ENCODE assay signal across 21 cellular contexts in the genomic region with DNA sequence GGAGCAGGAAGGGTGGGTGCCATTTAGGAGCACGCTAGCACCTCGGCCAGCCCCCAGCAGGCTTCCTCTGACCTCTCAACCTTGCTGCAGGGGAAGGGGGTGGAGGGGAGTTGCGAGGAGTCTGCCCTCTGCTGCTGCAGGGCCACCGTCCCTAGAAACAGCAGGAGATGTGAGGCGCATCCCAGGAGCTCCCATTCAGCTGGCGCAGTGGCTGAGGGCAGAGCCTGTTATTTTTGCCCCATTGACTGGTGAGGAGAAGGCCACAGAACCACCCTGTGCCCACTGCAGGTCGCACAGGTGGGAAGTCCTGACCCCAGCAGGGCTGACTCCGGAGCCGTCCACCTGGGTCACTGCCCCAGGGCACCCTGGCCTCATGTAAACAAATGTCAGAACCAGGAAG. TPM values are rescaled to one million over a fixed set of nuclear protein-coding genes. Genes with fewer than 3 reads are reported as not detected.
DNase-seq lines count a peak whose midpoint lies in the region; ATAC-seq, FAIRE-seq and TF ChIP-seq lines count a peak whose summit lies in the region.
"Had no signal": no experiment of that assay in that cellular context is flagged by ENCODE, and none has a peak within 500 bp of the region (broad histone marks: within the 10 kb centered on the region; RNA-seq: fewer than 3 reads in every experiment).

No MANE protein-coding gene starts in this region.

- FAIRE-seq in H1 (lab: Jason Lieb, UNC): no peak
- FAIRE-seq: A204.1, GM19239, H54 had no signal

- no peak overlapping the region for H3K18ac ChIP-seq in H1 (ENCODE audit: extremely low read depth, low read length)

- no peak overlapping the region for H2BK120ac ChIP-seq in H1 (replicated peaks; ENCODE audit: low read depth, low read length)

- H3K27me3 ChIP-seq in heart left ventricle (peaks cover 0 to 17% (median 0%) of the 10 kb centered on the region in 9 donors), H1 (replicated peaks in 1 of 4; ENCODE audit: control insufficient read depth in 3 of 4, extremely low read depth in 1 of 4, insufficient read depth in 3 of 4, low read length in 3 of 4) (no peaks in the 10 kb centered on the region; a peak in 1 of 7 replicates), lower lobe of right lung (ENCODE audit: low read depth) (peaks cover 14% of the 10 kb centered on the region), upper lobe of right lung (peaks cover 6% of the 10 kb centered on the region), body of pancreas (no peaks in the 10 kb centered on the region)

- CTCF ChIA-PET in H1 (lab: Charles Lee; ENCODE audit: partially characterized antibody): interaction anchor here (0.9 to 1.0 kb wide), 2 partner anchors 16 to 27 kb away, joined by 3 to 4 read pairs; no protein-coding TSS in a partner anchor

- H3K56ac ChIP-seq in H1 (replicated peaks; ENCODE audit: insufficient read length, low read depth, low read length): no peak overlapping the region

- no peak overlapping the region for H2BK20ac ChIP-seq in H1 (ENCODE audit: low read length)

- H3K36me3 ChIP-seq in heart left ventricle (no peaks in the 10 kb centered on the region), H1 (ENCODE audit: control insufficient read depth in 2 of 4, insufficient read depth in 4 of 4, low read length in 3 of 4) (no peaks in the 10 kb centered on the region), lower lobe of right lung (no peaks in the 10 kb centered on the region), upper lobe of right lung (no peaks in the 10 kb centered on the region), body of pancreas (replicated peaks in 1 of 2; ENCODE audit: insufficient read depth in 1 of 2, low read depth in 2 of 2) (no peaks in the 10 kb centered on the region)

- TF ChIP-seq POLR2A in heart left ventricle (IDR thresholded peaks at IDR 0.05) (no peak), H1 (IDR thresholded peaks at IDR 0.05; ENCODE audit: control extremely low read depth in 1 of 2, low read depth in 2 of 2, low read length in 2 of 2) (no peak), body of pancreas (IDR thresholded peaks at IDR 0.05) (no peak)

- H4K8ac ChIP-seq in H1 (ENCODE audit: extremely low read depth, insufficient read depth, low read length): peak overlapping the region; percentile 25; the same call in 1 of the 2 replicates

- H3K4me1 ChIP-seq in heart left ventricle (no peaks in the 10 kb centered on the region), H1 (replicated peaks in 1 of 4; ENCODE audit: control insufficient read depth in 3 of 4, insufficient read depth in 4 of 4, low read length in 3 of 4) (no peaks in the 10 kb centered on the region), lower lobe of right lung (no peaks in the 10 kb centered on the region), upper lobe of right lung (no peaks in the 10 kb centered on the region), body of pancreas (no peaks in the 10 kb centered on the region)

- no peak overlapping the region for H3K27ac ChIP-seq in heart left ventricle
- no peak overlapping the region for H3K27ac ChIP-seq in H1 (ENCODE audit: low read depth, low read length)
- no peak overlapping the region for H3K27ac ChIP-seq in lower lobe of right lung
- no peak overlapping the region for H3K27ac ChIP-seq in upper lobe of right lung
- no peak overlapping the region for H3K27ac ChIP-seq in body of pancreas
- H3K27ac ChIP-seq: PC-9 had no signal

- H4K20me1 ChIP-seq in H1 (replicated peaks in 1 of 2; ENCODE audit: control insufficient read depth in 1 of 2, insufficient read depth in 2 of 2, low read length in 2 of 2): peaks cover 0 to 2% of the 10 kb centered on the region in 2 experiments

- H3K9me3 ChIP-seq in heart left ventricle (peaks cover 0 to 11% (median 0%) of the 10 kb centered on the region in 12 donors), H1 (ENCODE audit: insufficient read depth in 2 of 2, low read depth in 1 of 2, low read length in 1 of 2) (peaks cover 10 to 11% of the 10 kb centered on the region in 2 experiments; a peak in 3 of 4 replicates), lower lobe of right lung (no peaks in the 10 kb centered on the region), upper lobe of right lung (no peaks in the 10 kb centered on the region), body of pancreas (no peaks in the 10 kb centered on the region)

- no peaks in the 10 kb centered on the region for H3K79me1 ChIP-seq in H1 (ENCODE audit: low read depth, low read length)

- H4K91ac ChIP-seq in H1 (replicated peaks; ENCODE audit: insufficient read length, low read length): no peak overlapping the region

- H3K79me2 ChIP-seq in H1 (ENCODE audit: control insufficient read depth in 1 of 2, insufficient read depth in 2 of 2, low read length in 2 of 2): no peaks in the 10 kb centered on the region

- no peaks in the 10 kb centered on the region for H3K23me2 ChIP-seq in H1 (ENCODE audit: low read depth, low read length)

- ATAC-seq in left ventricle myocardium superior (no peak), heart left ventricle (no peak), lower lobe of right lung (no peak), upper lobe of right lung (no peak), HG02642 (IDR thresholded peaks at IDR 0.05; ENCODE audit: poor library complexity, unreplicated experiment) (no peak), body of pancreas (no peak)

- no peak for TF ChIP-seq EP300 in H1 (IDR thresholded peaks at IDR 0.05; ENCODE audit: borderline replicate concordance in 1 of 2, low read depth in 2 of 2, low read length in 2 of 2)

- H2BK5ac ChIP-seq in H1 (ENCODE audit: low read depth, low read length): no peak overlapping the region

- H2BK12ac ChIP-seq in H1 (ENCODE audit: low read depth, low read length): no peak overlapping the region

- H4K5ac ChIP-seq in H1 (ENCODE audit: insufficient read length, low read depth, low read length): no peak overlapping the region

- no peak overlapping the region for H2AK5ac ChIP-seq in H1 (ENCODE audit: low read depth, low read length)

- intact Hi-C loops in left ventricle myocardium superior (cut with micrococcal nuclease) (no loop called here), heart left ventricle (cut with DNase I) (no loop called here), lower lobe of right lung (cut with DNase I) (no loop called here), upper lobe of right lung (cut with DNase I) (no loop called here), body of pancreas (cut with DNase I) (no loop called here)

- no peak overlapping the region for H3K9ac ChIP-seq in H1 (replicated peaks in 1 of 4; ENCODE audit: extremely low read depth in 1 of 4, low read depth in 3 of 4, low read length in 3 of 4)

- no peak overlapping the region for H3K4me2 ChIP-seq in H1 (ENCODE audit: insufficient read depth in 1 of 2, low read depth in 2 of 2, low read length in 2 of 2)
- H3K4me2 ChIP-seq: PC-9 had no signal

- POLR2A ChIA-PET in H1 (lab: Charles Lee; ENCODE audit: partially characterized antibody): no interaction called here

- no peak overlapping the region for H3K23ac ChIP-seq in H1 (ENCODE audit: insufficient read length)

- no peak overlapping the region for H2AFZ ChIP-seq in H1 (ENCODE audit: low read length)
- H2AFZ ChIP-seq: PC-9 had no signal

- TF ChIP-seq CTCF in heart left ventricle (IDR thresholded peaks at IDR 0.05) (no peak), H1 (IDR thresholded peaks at IDR 0.05; ENCODE audit: control extremely low read depth in 1 of 3, insufficient read depth in 1 of 3, low read depth in 1 of 3, low read length in 3 of 3) (no peak), lower lobe of right lung (IDR thresholded peaks at IDR 0.05) (no peak), upper lobe of right lung (IDR thresholded peaks at IDR 0.05) (no peak), body of pancreas (IDR thresholded peaks at IDR 0.05) (no peak)

- TF ChIP-seq RAD21 in H1 (IDR thresholded peaks at IDR 0.05 in 1 of 2, conservative IDR thresholded peaks at IDR 0.05 in 1 of 2; ENCODE audit: low read depth in 2 of 2, low read length in 2 of 2): no peak

- H3K4me3 ChIP-seq in heart left ventricle (no peak overlapping the region), H1 (ENCODE audit: extremely low read depth in 1 of 4, insufficient read depth in 2 of 4, low read depth in 3 of 4, low read length in 4 of 4) (no peak overlapping the region), lower lobe of right lung (no peak overlapping the region), upper lobe of right lung (no peak overlapping the region), body of pancreas (no peak overlapping the region)
- H3K4me3 ChIP-seq: PC-9 had no signal

- H3K4ac ChIP-seq in H1 (replicated peaks; ENCODE audit: insufficient read length, low read depth, low read length): no peak overlapping the region

- no peak overlapping the region for H3K14ac ChIP-seq in H1 (ENCODE audit: insufficient read length)

- peak; percentile 6 for DNase-seq in left ventricle myocardium superior
- DNase-seq in heart left ventricle: no peak
- DNase-seq in H1 (ENCODE audit: low read depth in 1 of 2, low spot score in 2 of 2): no peak
- DNase-seq in lower lobe of right lung: peak; percentile 25
- peak; percentile 57 for DNase-seq in upper lobe of right lung
- DNase-seq in body of pancreas: no peak
- no peak for DNase-seq in DMS53 treated with DMSO at 0.1 percent for 48 hours (lab: John Stamatoyannopoulos, UW; ENCODE audit: unreplicated experiment)
- DNase-seq: DMS79, MM.1S, NCI-H1048, NCI-H1417 treated with DMSO at 0.1 percent for 48 hours, NCI-H2029 treated with DMSO at 0.1 percent for 48 hours, NCI-H226, NCI-H510A treated with DMSO at 0.1 percent for 48 hours, NCI-H748 treated with DMSO at 0.1 percent for 48 hours, PC-9, SIG-M5 had no signal

- WGBS in heart left ventricle, 4 donors: 56 to 70% (median 64%) methylated on average over 7 to 9 of the region's 9 CpGs
- 81% methylated on average over 9 of the region's 9 CpGs; no CpG with 5 or more reads in 1 of the 2 experiments for WGBS in H1 (ENCODE audit: extremely low coverage in 1 of 2, insufficient coverage in 1 of 2, insufficient read length in 1 of 2, insufficient replicate concordance in 2 of 2, low coverage in 1 of 2, low lambda C conversion rate in 2 of 2, missing lambda C conversion rate in 1 of 2), 2 experiments
- 40 to 50% methylated on average over 9 of the region's 9 CpGs for WGBS in body of pancreas, 2 donors

- H2BK15ac ChIP-seq in H1 (ENCODE audit: low read length): no peak overlapping the region

RNA-seq across cellular contexts. Expression of a gene that starts 8.0 kb away (rescaled TPM):
- total RNA-seq in left ventricle myocardium superior (2.1 TPM), heart left ventricle (1 to 10 TPM in 8 of 9 donors, under 1 TPM in 1; 0.98 to 8.4 (median 3.6) TPM), lower lobe of right lung (5.5 TPM), upper lobe of right lung (9.1 TPM), body of pancreas (under 1 TPM in 1 of 2 donors, not detected in 1; 0.26 TPM)
- polyA plus RNA-seq in heart left ventricle (1 to 10 TPM in 1 of 2 donors, under 1 TPM in 1; 0.61 to 1.9 TPM), H1 (2011; rRNA removed) (8.0 and 8.4 TPM in 2 replicates)
- 4.1 and 4.5 TPM in 2 replicates for total RNA-seq in H1 (2021; fragmentation: NEBNext Ultra II Directional; extraction: Animal tissue kit (Norgen Biotek cat#: 25700))
- polyA plus RNA-seq in H1 (2011; cell fraction: cytosol; rRNA removed): 11.1 TPM
- polyA plus RNA-seq in H1 (2011; cell fraction: nucleus; rRNA removed): 14.3 TPM
- polyA plus RNA-seq in H1 (2012, experiment 1 of 2): 9.1 to 17.0 TPM (median 14.1 TPM) in 4 replicates
- 4.3 TPM for polyA plus RNA-seq in H1 (2012, experiment 2 of 2)
- polyA plus RNA-seq in H1 (2013, experiment 1 of 2): 1.3 TPM
- polyA plus RNA-seq in H1 (2013, experiment 2 of 2): 2.1 TPM
- polyA minus RNA-seq in H1 (2011; rRNA and poly(A)+ RNA removed): 11.1 and 16.4 TPM in 2 replicates
- polyA minus RNA-seq in H1 (2011; cell fraction: cytosol; rRNA and poly(A)+ RNA removed): 6.8 TPM
- polyA minus RNA-seq in H1 (2011; cell fraction: nucleus; rRNA and poly(A)+ RNA removed): 9.4 TPM

RNA-seq across cellular contexts. Expression of a gene that starts 40.7 kb away (rescaled TPM):
- total RNA-seq in left ventricle myocardium superior (1,128 TPM), heart left ventricle (100 to 1,000 TPM; 210 to 906 (median 800) TPM), lower lobe of right lung (173 TPM), upper lobe of right lung (167 TPM), body of pancreas (10 to 100 TPM; 20.2 to 37.9 TPM)
- polyA plus RNA-seq in heart left ventricle (1,000 to 10,000 TPM in 1 of 2 donors, 100 to 1,000 TPM in 1; 552 to 2,413 TPM), H1 (2011; rRNA removed) (450 and 538 TPM in 2 replicates)
- total RNA-seq in H1 (2021; fragmentation: NEBNext Ultra II Directional; extraction: Animal tissue kit (Norgen Biotek cat#: 25700)): 375 and 413 TPM in 2 replicates
- 736 TPM for polyA plus RNA-seq in H1 (2011; cell fraction: cytosol; rRNA removed)
- polyA plus RNA-seq in H1 (2011; cell fraction: nucleus; rRNA removed): 398 TPM
- 972 to 1,582 TPM (median 1,208 TPM) in 4 replicates for polyA plus RNA-seq in H1 (2012, experiment 1 of 2)
- polyA plus RNA-seq in H1 (2012, experiment 2 of 2): 606 TPM
- 1,182 TPM for polyA plus RNA-seq in H1 (2013, experiment 1 of 2)
- 1,303 TPM for polyA plus RNA-seq in H1 (2013, experiment 2 of 2)
- 143 and 154 TPM in 2 replicates for polyA minus RNA-seq in H1 (2011; rRNA and poly(A)+ RNA removed)
- polyA minus RNA-seq in H1 (2011; cell fraction: cytosol; rRNA and poly(A)+ RNA removed): 98.1 TPM
- polyA minus RNA-seq in H1 (2011; cell fraction: nucleus; rRNA and poly(A)+ RNA removed): 109 TPM

RNA-seq across cellular contexts. Expression of a gene that starts 40.9 kb away (rescaled TPM):
- total RNA-seq in left ventricle myocardium superior: 2.7 TPM
- total RNA-seq in heart left ventricle: 10 to 100 TPM in 2 of 9 donors, 1 to 10 TPM in 7; 1.4 to 12.9 (median 5.6) TPM
- polyA plus RNA-seq in heart left ventricle: 1 to 10 TPM; 2.0 to 4.4 TPM
- 5.5 and 5.7 TPM in 2 replicates for total RNA-seq in H1 (2021; fragmentation: NEBNext Ultra II Directional; extraction: Animal tissue kit (Norgen Biotek cat#: 25700))
- 6.3 and 6.8 TPM in 2 replicates for polyA plus RNA-seq in H1 (2011; rRNA removed)
- polyA plus RNA-seq in H1 (2011; cell fraction: cytosol; rRNA removed): 7.7 TPM
- polyA plus RNA-seq in H1 (2011; cell fraction: nucleus; rRNA removed): 40.3 TPM
- polyA plus RNA-seq in H1 (2012, experiment 1 of 2): 11.6 to 13.5 TPM (median 12.6 TPM) in 4 replicates
- polyA plus RNA-seq in H1 (2012, experiment 2 of 2): 3.7 TPM
- 4.6 TPM for polyA plus RNA-seq in H1 (2013, experiment 1 of 2)
- polyA plus RNA-seq in H1 (2013, experiment 2 of 2): 3.5 TPM
- polyA minus RNA-seq in H1 (2011; rRNA and poly(A)+ RNA removed): 2.5 and 6.8 TPM in 2 replicates
- 6.9 TPM for polyA minus RNA-seq in H1 (2011; cell fraction: cytosol; rRNA and poly(A)+ RNA removed)
- polyA minus RNA-seq in H1 (2011; cell fraction: nucleus; rRNA and poly(A)+ RNA removed): 19.0 TPM
- 9.7 TPM for total RNA-seq in lower lobe of right lung
- 9.7 TPM for total RNA-seq in upper lobe of right lung
- total RNA-seq in body of pancreas: 1 to 10 TPM; 3.0 to 6.0 TPM

RNA-seq across cellular contexts. Expression of a gene that starts 55.5 kb away (rescaled TPM):
- total RNA-seq in left ventricle myocardium superior (12.6 TPM), heart left ventricle (10 to 100 TPM in 3 of 9 donors, 1 to 10 TPM in 6; 5.6 to 20.5 (median 8.9) TPM), lower lobe of right lung (31.5 TPM), upper lobe of right lung (32.9 TPM), body of pancreas (1 to 10 TPM; 8.0 to 8.2 TPM)
- polyA plus RNA-seq in heart left ventricle (1 to 10 TPM; 5.2 to 9.8 TPM), H1 (2011; rRNA removed) (5.0 and 6.7 TPM in 2 replicates)
- 5.7 and 8.8 TPM in 2 replicates for total RNA-seq in H1 (2021; fragmentation: NEBNext Ultra II Directional; extraction: Animal tissue kit (Norgen Biotek cat#: 25700))
- 5.4 TPM for polyA plus RNA-seq in H1 (2011; cell fraction: cytosol; rRNA removed)
- 16.0 TPM for polyA plus RNA-seq in H1 (2011; cell fraction: nucleus; rRNA removed)
- polyA plus RNA-seq in H1 (2012, experiment 1 of 2): 2.3 to 6.0 TPM (median 5.7 TPM) in 4 replicates
- 3.0 TPM for polyA plus RNA-seq in H1 (2012, experiment 2 of 2)
- polyA plus RNA-seq in H1 (2013, experiment 1 of 2): 2.3 TPM
- 1.9 TPM for polyA plus RNA-seq in H1 (2013, experiment 2 of 2)
- polyA minus RNA-seq in H1 (2011; rRNA and poly(A)+ RNA removed): 0.98 and 2.7 TPM in 2 replicates
- polyA minus RNA-seq in H1 (2011; cell fraction: cytosol; rRNA and poly(A)+ RNA removed): 2.9 TPM
- 9.7 TPM for polyA minus RNA-seq in H1 (2011; cell fraction: nucleus; rRNA and poly(A)+ RNA removed)

RNA-seq across cellular contexts. Expression of a gene that starts 57.3 kb away (rescaled TPM):
- not detected for total RNA-seq in left ventricle myocardium superior
- total RNA-seq in heart left ventricle: not detected
- not detected for polyA plus RNA-seq in heart left ventricle
- total RNA-seq in H1 (2021; fragmentation: NEBNext Ultra II Directional; extraction: Animal tissue kit (Norgen Biotek cat#: 25700)): 0.35 TPM in 1 of 2 replicates, not detected in the other
- polyA plus RNA-seq in H1 (2011; rRNA removed): 0.08 and 0.14 TPM in 2 replicates
- polyA plus RNA-seq in H1 (2011; cell fraction: cytosol; rRNA removed): 0.06 TPM
- polyA plus RNA-seq in H1 (2011; cell fraction: nucleus; rRNA removed): 0.14 TPM
- 0.16 TPM in 1 of 4 replicates, not detected in the others for polyA plus RNA-seq in H1 (2012, experiment 1 of 2)
- 0.07 TPM for polyA plus RNA-seq in H1 (2012, experiment 2 of 2)
- 0.08 TPM for polyA plus RNA-seq in H1 (2013, experiment 1 of 2)
- polyA plus RNA-seq in H1 (2013, experiment 2 of 2): 0.13 TPM
- polyA minus RNA-seq in H1 (2011; rRNA and poly(A)+ RNA removed): not detected in 2 replicates
- polyA minus RNA-seq in H1 (2011; cell fraction: cytosol; rRNA and poly(A)+ RNA removed): not detected
- polyA minus RNA-seq in H1 (2011; cell fraction: nucleus; rRNA and poly(A)+ RNA removed): not detected
- not detected for total RNA-seq in lower lobe of right lung
- total RNA-seq in upper lobe of right lung: not detected
- not detected for total RNA-seq in body of pancreas
- total RNA-seq: PC-9 had no signal

Comparison
In these comparisons a context has a peak if more than half of its experiments do, and no peak if none do; other contexts are left out.
1. DNase-seq: peak in left ventricle myocardium superior (single experiment), lower lobe of right lung (single experiment) and upper lobe of right lung (single experiment); none in heart left ventricle (0 of 5), H1 (0 of 2), body of pancreas (0 of 4) and DMS53 treated with DMSO at 0.1 percent for 48 hours (single experiment).